In genomic region chr6:119344306-119344705, GRCh38 we compare ENCODE assay signal across 18 cellular contexts. TPM values are rescaled to one million over a fixed set of nuclear protein-coding genes. Genes with fewer than 3 reads are reported as not detected.
DNase-seq lines count a peak whose midpoint lies in the region; ATAC-seq and TF ChIP-seq lines count a peak whose summit lies in the region.
"Had no signal": no experiment of that assay in that cellular context is flagged by ENCODE, and none has a peak within 500 bp of the region (broad histone marks: within the 10 kb centered on the region; RNA-seq: fewer than 3 reads in every experiment).

No MANE protein-coding gene starts in this region.

- DNase-seq in NCI-H748 (lab: John Stamatoyannopoulos, UW; ENCODE audit: unreplicated experiment) (peak; percentile 4), NCI-H748 treated with DMSO at 0.1 percent for 48 hours (lab: John Stamatoyannopoulos, UW) (no peak), G401 (ENCODE audit: low spot score) (peak; percentile 39), coronary artery (ENCODE audit: low spot score) (no peak), cortex of kidney (lab: John Stamatoyannopoulos, UW) (no peak), HFFc6 (no peak)
- DNase-seq in naive thymus-derived CD4-positive, alpha-beta T cell: no peak
- DNase-seq: activated CD4-positive, alpha-beta T cell treated with anti-CD3 and anti-CD28 coated beads, Interleukin-2, amount 50 U/mL, for 4 hours; esophagus squamous epithelium; hippocampal formation; NCI-H446; PC-3 had no signal

- POLR2A ChIA-PET in naive thymus-derived CD4-positive, alpha-beta T cell (lab: Charles Lee): interaction anchor here (0.6 kb wide), 1 partner anchor 751 kb away, joined by 7 read pairs; no protein-coding TSS in a partner anchor

- H3K27me3 Mint-ChIP-seq in naive thymus-derived CD4-positive, alpha-beta T cell: no peaks in the 10 kb centered on the region
- peaks cover 16% of the 10 kb centered on the region for H3K27me3 Mint-ChIP-seq in HFFc6 (ENCODE audit: insufficient read depth)

- no peak for ATAC-seq in naive thymus-derived CD4-positive, alpha-beta T cell
- ATAC-seq in GM19035 (IDR thresholded peaks at IDR 0.05; ENCODE audit: unreplicated experiment): no peak
- ATAC-seq: PC-3 had no signal

- in situ Hi-C loops in G401 (cut with HindIII; ENCODE audit: low sequenced_read_pairs): no loop called here

- no peaks in the 10 kb centered on the region for H3K9me3 Mint-ChIP-seq in naive thymus-derived CD4-positive, alpha-beta T cell
- H3K9me3 Mint-ChIP-seq in HFFc6: no peaks in the 10 kb centered on the region
- H3K9me3 Mint-ChIP-seq: activated T-helper 2 cell treated with anti-CD3 and anti-CD28 coated beads, Interferon-gamma antibody, Interleukin-2, Interleukin-4, amounts not matched to agents 10 μg/mL and 5 μg/mL and 100 μg/mL, durations not matched to agents 14 hours and 24 hours and 36 hours; dendritic cell treated with granulocyte-macrophage colony-stimulating factor and Interleukin-4, amounts not matched to agents 40 ng/mL and 50 ng/mL, for 4 days; nephron had no signal

- H3K36me3 ChIP-seq in naive thymus-derived CD4-positive, alpha-beta T cell (ENCODE audit: control insufficient read depth in 2 of 3, insufficient read depth in 3 of 3, low read length in 3 of 3): peaks cover 0 to 4% (median 0%) of the 10 kb centered on the region in 3 experiments
- H3K36me3 ChIP-seq: ascending aorta, esophagus squamous epithelium had no signal

- H3K9me3 ChIP-seq in naive thymus-derived CD4-positive, alpha-beta T cell (ENCODE audit: control insufficient read depth in 2 of 3, low read length in 3 of 3): no peaks in the 10 kb centered on the region
- H3K9me3 ChIP-seq: ascending aorta, esophagus squamous epithelium had no signal

- TF ChIP-seq CTCF in coronary artery (IDR thresholded peaks at IDR 0.05) (no peak), HFFc6 (IDR thresholded peaks at IDR 0.05) (no peak)

- H3K4me1 Mint-ChIP-seq in naive thymus-derived CD4-positive, alpha-beta T cell: peaks cover 8 to 76% (median 53%) of the 10 kb centered on the region in 7 donors
- peaks cover 6% of the 10 kb centered on the region; the same call in 1 of the 2 replicates for H3K4me1 Mint-ChIP-seq in HFFc6 (ENCODE audit: low read depth)

- no peaks in the 10 kb centered on the region for H3K27me3 ChIP-seq in naive thymus-derived CD4-positive, alpha-beta T cell (ENCODE audit: control insufficient read depth in 2 of 2, insufficient read depth in 2 of 2, low read length in 2 of 2)
- H3K27me3 ChIP-seq: ascending aorta had no signal

- H3K36me3 Mint-ChIP-seq in naive thymus-derived CD4-positive, alpha-beta T cell: peaks cover 0 to 16% (median 0%) of the 10 kb centered on the region in 5 donors
- H3K36me3 Mint-ChIP-seq in HFFc6 (ENCODE audit: low read depth): no peaks in the 10 kb centered on the region

- CTCF ChIA-PET in naive thymus-derived CD4-positive, alpha-beta T cell (lab: Charles Lee): interaction anchor here (1.0 kb wide), 1 partner anchor 10 kb away, joined by 3 read pairs; no protein-coding TSS in a partner anchor

- intact Hi-C loops in naive thymus-derived CD4-positive, alpha-beta T cell (cut with micrococcal nuclease): loop anchor here (10.0 kb wide), 4 partner anchors 380 to 1860 kb away; partner anchors contain the start of genes DCBLD1 (in 1 of the 2) and MCM9 (in 1 of the 2)

- H3K27ac ChIP-seq in coronary artery: no peak overlapping the region
- H3K27ac ChIP-seq in naive thymus-derived CD4-positive, alpha-beta T cell (ENCODE audit: low read depth, low read length): no peak overlapping the region
- H3K27ac ChIP-seq: 22Rv1, ascending aorta had no signal

- H3K4me3 Mint-ChIP-seq in naive thymus-derived CD4-positive, alpha-beta T cell: no peak overlapping the region
- no peak overlapping the region for H3K4me3 Mint-ChIP-seq in HFFc6
- H3K4me3 Mint-ChIP-seq: dendritic cell treated with granulocyte-macrophage colony-stimulating factor and Interleukin-4, amounts not matched to agents 40 ng/mL and 50 ng/mL, for 4 days; nephron had no signal

- peak overlapping the region in 8 of 9 donors; percentile 8 to 76 (median 40) for H3K27ac Mint-ChIP-seq in naive thymus-derived CD4-positive, alpha-beta T cell
- H3K27ac Mint-ChIP-seq in HFFc6: no peak overlapping the region
- H3K27ac Mint-ChIP-seq: activated T-helper 2 cell treated with anti-CD3 and anti-CD28 coated beads, Interferon-gamma antibody, Interleukin-2, Interleukin-4, amounts not matched to agents 10 μg/mL and 5 μg/mL and 100 μg/mL, durations not matched to agents 14 hours and 24 hours and 36 hours; dendritic cell treated with granulocyte-macrophage colony-stimulating factor and Interleukin-4, amounts not matched to agents 40 ng/mL and 50 ng/mL, for 4 days; nephron had no signal

- H3K4me3 ChIP-seq in coronary artery: peak overlapping the region; percentile 95
- H3K4me3 ChIP-seq in naive thymus-derived CD4-positive, alpha-beta T cell (ENCODE audit: low read length): no peak overlapping the region

- peaks cover 3 to 9% of the 10 kb centered on the region in 2 donors for H3K4me1 ChIP-seq in naive thymus-derived CD4-positive, alpha-beta T cell (ENCODE audit: control insufficient read depth in 2 of 2, insufficient read depth in 2 of 2, low read length in 2 of 2)

RNA-seq across cellular contexts. Expression of gene MAN1A1, which starts 5.3 kb away (rescaled TPM):
- total RNA-seq in G401 (2014; rRNA removed; shearing (Covaris generic)): not detected in 2 replicates
- total RNA-seq in naive thymus-derived CD4-positive, alpha-beta T cell: 10 to 100 TPM in 2 of 5 experiments, 1 to 10 TPM in 3; 8.3 to 22.3 (median 8.5) TPM
- polyA plus RNA-seq in naive thymus-derived CD4-positive, alpha-beta T cell: 1 to 10 TPM; 5.4 to 7.1 TPM
- under 1 TPM; 0.12 to 0.64 (median 0.16) TPM for total RNA-seq in HFFc6 (2021; fragmentation: NEBNext Ultra II Directional; extraction: Animal tissue kit (Norgen Biotek cat#: 25700))

Comparison
In these comparisons a context has a peak if more than half of its experiments do, and no peak if none do; other contexts are left out.
1. DNase-seq: peak in NCI-H748 (single experiment) and G401 (single experiment); none in NCI-H748 treated with DMSO at 0.1 percent for 48 hours (single experiment), coronary artery (single experiment), naive thymus-derived CD4-positive, alpha-beta T cell (0 of 9), cortex of kidney (single experiment) and HFFc6 (single experiment).